ENCODE assay signal across 9 cellular contexts in the genomic region with DNA sequence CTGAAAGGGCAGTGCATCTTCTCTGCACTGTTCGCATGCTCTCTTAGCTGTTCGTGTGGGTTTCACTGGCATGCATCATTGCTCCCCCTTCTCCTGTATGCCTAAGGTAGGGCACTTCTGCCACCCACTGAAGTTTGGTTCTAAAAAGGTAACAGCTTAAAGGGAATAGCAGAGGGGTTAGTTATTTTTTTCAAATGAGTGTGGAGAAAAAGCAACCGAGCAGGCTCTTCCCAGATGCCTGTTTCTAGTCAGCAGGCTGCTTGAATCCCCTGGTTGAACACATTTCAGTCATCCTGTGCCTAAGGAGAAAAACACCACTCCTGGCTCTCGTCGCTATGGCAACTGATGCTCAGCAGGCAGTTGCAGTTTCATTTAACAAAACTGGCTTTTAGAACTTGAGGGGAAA.
A peak's percentile ranks its signal among the peaks of the same experiment; 100 is the strongest.
DNase-seq lines count a peak whose midpoint lies in the region; ATAC-seq, FAIRE-seq and TF ChIP-seq lines count a peak whose summit lies in the region.
"Had no signal": no experiment of that assay in that cellular context is flagged by ENCODE, and none has a peak within 500 bp of the region (broad histone marks: within the 10 kb centered on the region; RNA-seq: fewer than 3 reads in every experiment).

No MANE protein-coding gene starts in this region.

- peak overlapping the region; percentile 18 for H3K4me3 Mint-ChIP-seq in glutamatergic neuron (ENCODE audit: unreplicated experiment)
- no peak overlapping the region for H3K4me3 Mint-ChIP-seq in naive thymus-derived CD8-positive, alpha-beta T cell

- DNase-seq in glutamatergic neuron: peak; percentile 19
- no peak for DNase-seq in HTR-8/SVneo (ENCODE audit: insufficient read length, low spot score)
- no peak for DNase-seq in KG1 (lab: John Stamatoyannopoulos, UW)
- DNase-seq in naive thymus-derived CD8-positive, alpha-beta T cell: no peak
- DNase-seq: stimulated activated CD4-positive, alpha-beta T cell treated with anti-CD3 and anti-CD28 coated beads, Interleukin-1b, Interleukin-23, amount 100 ng/mL, for 48 hours had no signal

- peaks cover 11% of the 10 kb centered on the region for H3K4me1 Mint-ChIP-seq in glutamatergic neuron (ENCODE audit: low read depth, unreplicated experiment)
- peaks cover 0 to 6% (median 2%) of the 10 kb centered on the region in 4 donors for H3K4me1 Mint-ChIP-seq in naive thymus-derived CD8-positive, alpha-beta T cell

- peaks cover 12% of the 10 kb centered on the region for H3K36me3 Mint-ChIP-seq in glutamatergic neuron (ENCODE audit: unreplicated experiment)
- H3K36me3 Mint-ChIP-seq in naive thymus-derived CD8-positive, alpha-beta T cell: peaks cover 5 to 38% (median 19%) of the 10 kb centered on the region in 3 donors

- H3K27me3 Mint-ChIP-seq in glutamatergic neuron (ENCODE audit: unreplicated experiment): peaks cover 2% of the 10 kb centered on the region
- no peaks in the 10 kb centered on the region for H3K27me3 Mint-ChIP-seq in naive thymus-derived CD8-positive, alpha-beta T cell

- TF ChIP-seq CTCF in glutamatergic neuron (IDR thresholded peaks at IDR 0.05; ENCODE audit: partially characterized antibody, unreplicated experiment): no peak

- peaks cover 2% of the 10 kb centered on the region for H3K9me3 Mint-ChIP-seq in glutamatergic neuron (ENCODE audit: unreplicated experiment)
- peaks cover 0 to 28% (median 13%) of the 10 kb centered on the region in 9 donors for H3K9me3 Mint-ChIP-seq in naive thymus-derived CD8-positive, alpha-beta T cell

- peak overlapping the region; percentile 30 for H3K27ac Mint-ChIP-seq in glutamatergic neuron (ENCODE audit: unreplicated experiment)
- no peak overlapping the region for H3K27ac Mint-ChIP-seq in naive thymus-derived CD8-positive, alpha-beta T cell

- POLR2A ChIA-PET in naive thymus-derived CD8-positive, alpha-beta T cell (lab: Charles Lee): no interaction called here

- ATAC-seq in GM18511 (IDR thresholded peaks at IDR 0.05; ENCODE audit: unreplicated experiment) (peak; percentile 69), GM19397 (IDR thresholded peaks at IDR 0.05; ENCODE audit: unreplicated experiment) (peak; percentile 80), HG03103 (IDR thresholded peaks at IDR 0.05; ENCODE audit: low read depth, unreplicated experiment) (peak; percentile 71)
- no peak for ATAC-seq in activated CD4-positive, CD25-positive, alpha-beta regulatory T cell treated with anti-CD3 and anti-CD28 coated beads, Interleukin-2, amount 50 U/mL, for 24 hours
- no peak for ATAC-seq in naive thymus-derived CD8-positive, alpha-beta T cell

- no peak for FAIRE-seq in HTR-8/SVneo (lab: Jason Lieb, UNC)

Comparison
In these comparisons a context has a peak if more than half of its experiments do, and no peak if none do; other contexts are left out.
1. ATAC-seq: peak in GM18511 (single experiment), GM19397 (single experiment) and HG03103 (single experiment); none in activated CD4-positive, CD25-positive, alpha-beta regulatory T cell treated with anti-CD3 and anti-CD28 coated beads, Interleukin-2, amount 50 U/mL, for 24 hours (0 of 2) and naive thymus-derived CD8-positive, alpha-beta T cell (0 of 2).